In genomic region chr17:48613862-48614694, GRCh38 we compare ENCODE assay signal across 9 cellular contexts. TPM values are rescaled to one million over a fixed set of nuclear protein-coding genes. Genes with fewer than 3 reads are reported as not detected.
DNase-seq lines count a peak whose midpoint lies in the region; ATAC-seq, FAIRE-seq and TF ChIP-seq lines count a peak whose summit lies in the region.
"Had no signal": no experiment of that assay in that cellular context is flagged by ENCODE, and none has a peak within 500 bp of the region (broad histone marks: within the 10 kb centered on the region; RNA-seq: fewer than 3 reads in every experiment).

No MANE protein-coding gene starts in this region.

- H3K4me3 Mint-ChIP-seq in activated CD8-positive, alpha-beta T cell treated with anti-CD3 and anti-CD28 coated beads, Interleukin-2, amount 10 ng/mL, durations not matched to agents 7 days and 5 days, result peak overlapping the region; percentile 38

- H3K27ac Mint-ChIP-seq in activated CD8-positive, alpha-beta T cell treated with anti-CD3 and anti-CD28 coated beads, Interleukin-2, amount 10 ng/mL, durations not matched to agents 7 days and 5 days, result peak overlapping the region; percentile 66

- H3K36me3 ChIP-seq in kidney (ENCODE audit: control insufficient read depth in 1 of 2, insufficient read depth in 2 of 2, low read length in 2 of 2) (no peaks in the 10 kb centered on the region), suprapubic skin (no peaks in the 10 kb centered on the region)

- POLR2A ChIA-PET in activated CD8-positive, alpha-beta T cell treated with anti-CD3 and anti-CD28 coated beads, Interleukin-2, amount 10 ng/mL, durations not matched to agents 7 days and 5 days (lab: Charles Lee), result no interaction called here

- H3K9me3 ChIP-seq in kidney (ENCODE audit: control insufficient read depth in 1 of 2, low read length in 2 of 2) (no peaks in the 10 kb centered on the region), suprapubic skin (no peaks in the 10 kb centered on the region)

- no peak for TF ChIP-seq POLR2A in suprapubic skin (IDR thresholded peaks at IDR 0.05)

- TF ChIP-seq CTCF in kidney (IDR thresholded peaks at IDR 0.05; ENCODE audit: borderline replicate concordance, extremely low read depth, insufficient read depth), result no peak
- no peak for TF ChIP-seq CTCF in suprapubic skin (IDR thresholded peaks at IDR 0.05)

- peaks cover 57% of the 10 kb centered on the region for H3K4me1 Mint-ChIP-seq in activated CD8-positive, alpha-beta T cell treated with anti-CD3 and anti-CD28 coated beads, Interleukin-2, amount 10 ng/mL, durations not matched to agents 7 days and 5 days (ENCODE audit: low read depth)

- no peak for ATAC-seq in activated CD8-positive, alpha-beta T cell treated with anti-CD3 and anti-CD28 coated beads, Interleukin-2, amount 10 ng/mL, durations not matched to agents 7 days and 5 days
- ATAC-seq in HG03025 (IDR thresholded peaks at IDR 0.05; ENCODE audit: low FRiP score, unreplicated experiment), result no peak

- H3K27me3 Mint-ChIP-seq in activated CD8-positive, alpha-beta T cell treated with anti-CD3 and anti-CD28 coated beads, Interleukin-2, amount 10 ng/mL, durations not matched to agents 7 days and 5 days (ENCODE audit: low read depth), result peaks cover 77% of the 10 kb centered on the region

- WGBS in suprapubic skin, result 12% methylated on average over 37 of the region's 55 CpGs

- H3K27me3 ChIP-seq in suprapubic skin, result peaks cover 79% of the 10 kb centered on the region

- DNase-seq in activated T-cell treated with anti-CD3 and anti-CD28 coated beads, Interleukin-2, amount 50 U/mL, for 1 hour, result peak; percentile 62
- DNase-seq in activated T-cell treated with anti-CD3 and anti-CD28 coated beads for 4 hours (no peak), kidney (no peak), suprapubic skin (ENCODE audit: low spot score in 2 of 2) (no peak), AG08396 (ENCODE audit: low spot score) (no peak), NCI-H1092 (lab: John Stamatoyannopoulos, UW) (no peak)
- DNase-seq in activated CD8-positive, alpha-beta T cell treated with anti-CD3 and anti-CD28 coated beads, Interleukin-2, amount 10 ng/mL, durations not matched to agents 7 days and 5 days, result no peak
- DNase-seq: NCI-H1694 treated with DMSO at 0.1 percent for 48 hours had no signal

- intact Hi-C loops in kidney (cut with DNase I), result no loop called here

- peaks cover 3% of the 10 kb centered on the region for H3K36me3 Mint-ChIP-seq in activated CD8-positive, alpha-beta T cell treated with anti-CD3 and anti-CD28 coated beads, Interleukin-2, amount 10 ng/mL, durations not matched to agents 7 days and 5 days (ENCODE audit: low read depth)

- CTCF ChIA-PET in activated CD8-positive, alpha-beta T cell treated with anti-CD3 and anti-CD28 coated beads, Interleukin-2, amount 10 ng/mL, durations not matched to agents 7 days and 5 days (lab: Charles Lee), result interaction anchor here (0.8 to 1.8 kb wide), 7 partner anchors 9 to 588 kb away, joined by 3 to 9 read pairs (median 5); partner anchors contain the start of genes HOXB5, HOXB6 and HOXB9

- H3K9ac ChIP-seq in kidney (ENCODE audit: low read length in 2 of 2), result peak overlapping the region; percentile 78 to 95

- no peaks in the 10 kb centered on the region for H3K9me3 Mint-ChIP-seq in activated CD8-positive, alpha-beta T cell treated with anti-CD3 and anti-CD28 coated beads, Interleukin-2, amount 10 ng/mL, durations not matched to agents 7 days and 5 days (ENCODE audit: insufficient read depth)

- H3K4me3 ChIP-seq in kidney (ENCODE audit: low read length in 2 of 2), result peak overlapping the region; percentile 53 to 85
- H3K4me3 ChIP-seq in suprapubic skin, result peak overlapping the region; percentile 88

- peak overlapping the region; percentile 92 to 97 for H3K27ac ChIP-seq in kidney (ENCODE audit: low read depth in 2 of 2, low read length in 2 of 2)
- H3K27ac ChIP-seq in suprapubic skin, result peak overlapping the region; percentile 78

- no peak for TF ChIP-seq EP300 in suprapubic skin (IDR thresholded peaks at IDR 0.05)

- peaks cover 8 to 15% of the 10 kb centered on the region in 2 donors for H3K4me1 ChIP-seq in kidney (ENCODE audit: control insufficient read depth in 1 of 2, insufficient read depth in 1 of 2, low read depth in 1 of 2, low read length in 2 of 2)
- H3K4me1 ChIP-seq in suprapubic skin, result peaks cover 74% of the 10 kb centered on the region

- no peak for FAIRE-seq in kidney (lab: Jason Lieb, UNC)

RNA-seq across cellular contexts. Expression of gene HOXB8, which starts 1.0 kb away (rescaled TPM):
- not detected for total RNA-seq in activated CD8-positive, alpha-beta T cell treated with anti-CD3 and anti-CD28 coated beads, Interleukin-2, amount 10 ng/mL, durations not matched to agents 7 days and 5 days
- 48.7 TPM for total RNA-seq in kidney
- 19.3 TPM for polyA plus RNA-seq in kidney (ENCODE audit: insufficient read depth, low read depth, low replicate concordance)
- total RNA-seq in suprapubic skin, result not detected

RNA-seq across cellular contexts. Expression of gene HOXB7, which starts 3.3 kb away (rescaled TPM):
- total RNA-seq in activated CD8-positive, alpha-beta T cell treated with anti-CD3 and anti-CD28 coated beads, Interleukin-2, amount 10 ng/mL, durations not matched to agents 7 days and 5 days, result under 1 TPM; 0.87 to 0.91 TPM
- total RNA-seq in kidney, result 45.4 TPM
- 49.6 TPM for polyA plus RNA-seq in kidney (ENCODE audit: insufficient read depth, low read depth, low replicate concordance)
- 1 to 10 TPM in 3 of 4 donors, under 1 TPM in 1; 0.95 to 3.6 (median 2.4) TPM for total RNA-seq in suprapubic skin

RNA-seq across cellular contexts. Expression of gene HOXB6, which starts 9.3 kb away (rescaled TPM):
- total RNA-seq in activated CD8-positive, alpha-beta T cell treated with anti-CD3 and anti-CD28 coated beads, Interleukin-2, amount 10 ng/mL, durations not matched to agents 7 days and 5 days, result not detected
- total RNA-seq in kidney (90.2 TPM), suprapubic skin (1 to 10 TPM in 2 of 4 donors, under 1 TPM in 1, not detected in 1; 0.39 to 4.5 (median 1.3) TPM)
- polyA plus RNA-seq in kidney (ENCODE audit: insufficient read depth, low read depth, low replicate concordance), result 44.0 TPM

RNA-seq across cellular contexts. Expression of gene HOXB9, which starts 12.1 kb away (rescaled TPM):
- under 1 TPM; 0.37 to 0.65 TPM for total RNA-seq in activated CD8-positive, alpha-beta T cell treated with anti-CD3 and anti-CD28 coated beads, Interleukin-2, amount 10 ng/mL, durations not matched to agents 7 days and 5 days
- total RNA-seq in kidney (45.8 TPM), suprapubic skin (under 1 TPM in 2 of 4 donors, not detected in 2; 0.23 to 0.42 TPM)
- 29.2 TPM for polyA plus RNA-seq in kidney (ENCODE audit: insufficient read depth, low read depth, low replicate concordance)

RNA-seq across cellular contexts. Expression of gene HOXB5, which starts 20.5 kb away (rescaled TPM):
- not detected for total RNA-seq in activated CD8-positive, alpha-beta T cell treated with anti-CD3 and anti-CD28 coated beads, Interleukin-2, amount 10 ng/mL, durations not matched to agents 7 days and 5 days
- 27.0 TPM for total RNA-seq in kidney
- 12.3 TPM for polyA plus RNA-seq in kidney (ENCODE audit: insufficient read depth, low read depth, low replicate concordance)
- under 1 TPM in 2 of 4 donors, not detected in 2; 0.72 to 0.80 TPM for total RNA-seq in suprapubic skin

Comparison
In these comparisons a context has a peak if more than half of its experiments do, and no peak if none do; other contexts are left out.
1. RNA of gene HOXB8, which starts 1.0 kb away (total RNA-seq): 48.7 TPM in kidney (single experiment); not detected in activated CD8-positive, alpha-beta T cell treated with anti-CD3 and anti-CD28 coated beads, Interleukin-2, amount 10 ng/mL, durations not matched to agents 7 days and 5 days and not detected in suprapubic skin; every median in the first group is over 10 times any median in the second.
2. RNA of gene HOXB7, which starts 3.3 kb away (total RNA-seq): 45.4 TPM in kidney (single experiment); 0.95 to 3.6 TPM in suprapubic skin and 0.87 to 0.91 TPM in activated CD8-positive, alpha-beta T cell treated with anti-CD3 and anti-CD28 coated beads, Interleukin-2, amount 10 ng/mL, durations not matched to agents 7 days and 5 days; every median in the first group is over 10 times any median in the second.
3. RNA of gene HOXB6, which starts 9.3 kb away (total RNA-seq): 90.2 TPM in kidney (single experiment); 0.39 to 4.5 TPM in suprapubic skin and not detected in activated CD8-positive, alpha-beta T cell treated with anti-CD3 and anti-CD28 coated beads, Interleukin-2, amount 10 ng/mL, durations not matched to agents 7 days and 5 days; every median in the first group is over 10 times any median in the second.